In genomic region chr3:71026634-71027578, GRCh38 we compare ENCODE assay signal across 11 cellular contexts.
DNase-seq lines count a peak whose midpoint lies in the region; TF ChIP-seq lines count a peak whose summit lies in the region.
"Had no signal": no experiment of that assay in that cellular context is flagged by ENCODE, and none has a peak within 500 bp of the region (broad histone marks: within the 10 kb centered on the region; RNA-seq: fewer than 3 reads in every experiment).

No MANE protein-coding gene starts in this region.

- H3K18ac ChIP-seq in neuronal stem cell (ENCODE audit: low read length), result no peak overlapping the region

- TF ChIP-seq CTCF in sigmoid colon (IDR thresholded peaks at IDR 0.05) (no peak), brain microvascular endothelial cell (IDR thresholded peaks at IDR 0.05; ENCODE audit: low read depth, low read length, missing control alignments) (no peak)

- H3K14ac ChIP-seq in neuronal stem cell (ENCODE audit: low read length), result no peak overlapping the region

- H2BK120ac ChIP-seq in neuronal stem cell (ENCODE audit: low read depth, low read length), result no peak overlapping the region

- 57 to 64% methylated on average over 6 of the region's 6 CpGs for WGBS in esophagus, 2 donors
- 72 to 91% methylated on average over 6 of the region's 6 CpGs for whole genome bisulfite sequencing in sigmoid colon, 2 donors
- no CpG with 5 or more reads among the region's 6 CpGs for WGBS in neuronal stem cell (ENCODE audit: extremely low coverage in 2 of 2, insufficient read length in 2 of 2, insufficient replicate concordance in 1 of 2), 2 donors

- no peak overlapping the region for H2BK15ac ChIP-seq in neuronal stem cell (ENCODE audit: low read length)

- peaks cover 0 to 8% of the 10 kb centered on the region in 2 donors for H3K4me1 ChIP-seq in esophagus (ENCODE audit: control insufficient read depth in 2 of 2, insufficient read depth in 2 of 2, low read length in 1 of 2)
- H3K4me1 ChIP-seq in sigmoid colon, result peaks cover 0 to 72% (median 59%) of the 10 kb centered on the region in 4 donors
- H3K4me1 ChIP-seq in neuronal stem cell (ENCODE audit: control insufficient read depth in 2 of 2, insufficient read depth in 1 of 2, low read depth in 1 of 2, low read length in 2 of 2), result peaks cover 4 to 7% of the 10 kb centered on the region in 2 donors

- DNase-seq in SHP77 (lab: John Stamatoyannopoulos, UW), result peak; percentile 26 to 27
- no peak for DNase-seq in SHP77 treated with DMSO at 0.1 percent for 48 hours (lab: John Stamatoyannopoulos, UW)
- peak; percentile 69 for DNase-seq in OCI-M1 (lab: John Stamatoyannopoulos, UW)
- DNase-seq in sigmoid colon, result no peak
- DNase-seq in brain microvascular endothelial cell, result no peak
- DNase-seq in NCI-H1436 treated with DMSO at 0.1 percent for 48 hours (lab: John Stamatoyannopoulos, UW), result no peak
- DNase-seq in neuronal stem cell (ENCODE audit: low spot score), result no peak
- DNase-seq: activated CD4-positive, alpha-beta T cell treated with anti-CD3 and anti-CD28 coated beads for 1 hour; caudate nucleus; NCI-H345 had no signal

- in situ Hi-C loops in brain microvascular endothelial cell (cut with HindIII; ENCODE audit: low pct_ligation_motif_present, low sequenced_read_pairs), result no loop called here

- H3K27me3 ChIP-seq in esophagus (ENCODE audit: control insufficient read depth in 1 of 2, insufficient read depth in 2 of 2, low read length in 2 of 2), result no peaks in the 10 kb centered on the region
- H3K27me3 ChIP-seq in sigmoid colon, result no peaks in the 10 kb centered on the region
- no peaks in the 10 kb centered on the region for H3K27me3 ChIP-seq in brain microvascular endothelial cell (replicated peaks)
- H3K27me3 ChIP-seq in neuronal stem cell (ENCODE audit: control insufficient read depth in 3 of 3, insufficient read depth in 3 of 3, low read depth in 1 of 3, low read length in 3 of 3), result no peaks in the 10 kb centered on the region

- H3K79me1 ChIP-seq in neuronal stem cell (ENCODE audit: low read depth, low read length), result no peaks in the 10 kb centered on the region

- H3K4me2 ChIP-seq in neuronal stem cell (ENCODE audit: insufficient read depth, low read length, poor library complexity, severe bottlenecking), result no peak overlapping the region

- no peak overlapping the region for H4K91ac ChIP-seq in neuronal stem cell (ENCODE audit: low read depth, low read length, poor library complexity)

- no peak overlapping the region for H3K23ac ChIP-seq in neuronal stem cell (ENCODE audit: low read depth, low read length, poor library complexity)

- intact Hi-C loops in sigmoid colon (cut with DNase I), result no loop called here

- H3K4ac ChIP-seq in neuronal stem cell (ENCODE audit: low read length), result no peak overlapping the region

- no peak overlapping the region for H2BK12ac ChIP-seq in neuronal stem cell (ENCODE audit: low read length)

- H3K27ac ChIP-seq in esophagus (ENCODE audit: low read depth in 2 of 2, low read length in 1 of 2) (peak overlapping the region; percentile 14 to 20), sigmoid colon (peak overlapping the region; percentile 21 to 59 (median 48)), brain microvascular endothelial cell (no peak overlapping the region), neuronal stem cell (replicated peaks; ENCODE audit: low read length) (no peak overlapping the region)

- H3K4me3 ChIP-seq in esophagus (ENCODE audit: low read depth in 1 of 2, low read length in 2 of 2) (no peak overlapping the region), sigmoid colon (no peak overlapping the region), brain microvascular endothelial cell (ENCODE audit: low read depth, low read length) (no peak overlapping the region), neuronal stem cell (ENCODE audit: low read length in 2 of 2) (no peak overlapping the region)

- TF ChIP-seq EP300 in sigmoid colon (IDR thresholded peaks at IDR 0.05), result no peak

- no peak overlapping the region for H2AFZ ChIP-seq in neuronal stem cell (ENCODE audit: low read length)

- H2AK5ac ChIP-seq in neuronal stem cell (ENCODE audit: low read depth, low read length), result no peak overlapping the region

- H3K9me3 ChIP-seq in esophagus (ENCODE audit: control insufficient read depth in 2 of 2, insufficient read depth in 1 of 2, low read depth in 1 of 2, low read length in 1 of 2) (no peaks in the 10 kb centered on the region), sigmoid colon (no peaks in the 10 kb centered on the region), neuronal stem cell (replicated peaks in 1 of 2; ENCODE audit: control insufficient read depth in 2 of 2, insufficient read depth in 1 of 2, low read depth in 1 of 2, low read length in 2 of 2) (peaks cover 3 to 7% of the 10 kb centered on the region in 2 donors)

- no peak for TF ChIP-seq POLR2A in sigmoid colon (IDR thresholded peaks at IDR 0.05)

- H3K9ac ChIP-seq in neuronal stem cell (ENCODE audit: low read depth, low read length, poor library complexity), result no peak overlapping the region

- no peak overlapping the region for H4K8ac ChIP-seq in neuronal stem cell (ENCODE audit: low read depth, low read length)

- H2BK5ac ChIP-seq in neuronal stem cell (ENCODE audit: low read length), result no peak overlapping the region

- H3K36me3 ChIP-seq in esophagus (ENCODE audit: control insufficient read depth in 2 of 2, insufficient read depth in 2 of 2, low read length in 1 of 2) (peaks cover 3 to 5% of the 10 kb centered on the region in 2 donors), sigmoid colon (peaks cover 0 to 12% (median 0%) of the 10 kb centered on the region in 4 donors), brain microvascular endothelial cell (replicated peaks) (peaks cover 10% of the 10 kb centered on the region), neuronal stem cell (replicated peaks in 1 of 2; ENCODE audit: control insufficient read depth in 2 of 2, insufficient read depth in 2 of 2, low read length in 2 of 2) (peaks cover 2 to 17% of the 10 kb centered on the region in 2 donors)

Comparison
In these comparisons a context has a peak if more than half of its experiments do, and no peak if none do; other contexts are left out.
1. DNase-seq: peak in SHP77 (2 of 2) and OCI-M1 (single experiment); none in SHP77 treated with DMSO at 0.1 percent for 48 hours (single experiment), sigmoid colon (single experiment), brain microvascular endothelial cell (single experiment), NCI-H1436 treated with DMSO at 0.1 percent for 48 hours (single experiment) and neuronal stem cell (single experiment).
2. H3K27ac ChIP-seq: peak in esophagus (2 of 2) and sigmoid colon (4 of 4); none in brain microvascular endothelial cell (single experiment) and neuronal stem cell (single experiment).